In genomic region chr3:47479826-47480160, GRCh38 we compare ENCODE assay signal across 1 cellular context.
TF ChIP-seq lines count a peak whose summit lies in the region.

No MANE protein-coding gene starts in this region.

TF ChIP-seq in GM23338, 12 proteins besides CTCF, POLR2A, EP300 and RAD21 (continued from another document):
- TF ChIP-seq ZNF462 (CRISPR knock-in tag; IDR thresholded peaks at IDR 0.05), result no peak
- TF ChIP-seq EZH2 (IDR thresholded peaks at IDR 0.05; ENCODE audit: low read depth, unreplicated experiment), result no peak
- TF ChIP-seq REST (IDR thresholded peaks at IDR 0.05; ENCODE audit: unreplicated experiment), result no peak
- TF ChIP-seq ETS1 (IDR thresholded peaks at IDR 0.05), result no peak
- TF ChIP-seq JUNB (IDR thresholded peaks at IDR 0.05; ENCODE audit: unreplicated experiment), result no peak
- TF ChIP-seq ZNF331 (CRISPR knock-in tag; IDR thresholded peaks at IDR 0.05; ENCODE audit: low read depth), result no peak
- no peak for TF ChIP-seq POLR2AphosphoS5 (IDR thresholded peaks at IDR 0.05; ENCODE audit: low read depth)
- TF ChIP-seq NANOG (IDR thresholded peaks at IDR 0.05; ENCODE audit: borderline replicate concordance), result no peak
- TF ChIP-seq EZH2phosphoT487 (IDR thresholded peaks at IDR 0.05; ENCODE audit: unreplicated experiment), result no peak
- TF ChIP-seq STAT1 (IDR thresholded peaks at IDR 0.05; ENCODE audit: unreplicated experiment), result no peak
- no peak for TF ChIP-seq ZNF114 (CRISPR knock-in tag; IDR thresholded peaks at IDR 0.05)
